ENCODE assay signal across 8 cellular contexts in genomic region chr3:49802719-49803463, GRCh38. TPM values are rescaled to one million over a fixed set of nuclear protein-coding genes. Genes with fewer than 3 reads are reported as not detected.
DNase-seq lines count a peak whose midpoint lies in the region; ATAC-seq and TF ChIP-seq lines count a peak whose summit lies in the region.

TSS of gene INKA1 (plus strand) at chr3:49803261. CDS start at chr3:49803393, 132 bp downstream.

- H3K9me3 ChIP-seq in BLaER1 treated with 17β-estradiol and CSF1 and Interleukin-3, amounts not matched to agents 10 nM and 100 nM (replicated peaks in 1 of 11) = no peaks in the 10 kb centered on the region

- H3K4me3 ChIP-seq in BLaER1 treated with 17β-estradiol and CSF1 and Interleukin-3, amounts not matched to agents 10 nM and 100 nM = peak within 1 kb of the TSS; percentile 78 to 95 (median 88)

- H3K27me3 ChIP-seq in BLaER1 treated with 17β-estradiol and CSF1 and Interleukin-3, amounts not matched to agents 10 nM and 100 nM = peaks cover 6 to 16% (median 11%) of the 10 kb centered on the region in 11 experiments; a peak in 16 of 22 replicates

- H3K27ac ChIP-seq in BLaER1 treated with 17β-estradiol and CSF1 and Interleukin-3, amounts not matched to agents 10 nM and 100 nM = peak within 1 kb of the TSS; percentile 87 to 100 (median 100); a peak in 21 of 22 replicates

- peak within 1 kb of the TSS; percentile 82 to 99 (median 97) for H3K9ac ChIP-seq in BLaER1 treated with 17β-estradiol and CSF1 and Interleukin-3, amounts not matched to agents 10 nM and 100 nM

- peak within 1 kb of the TSS; percentile 83 for H3K4me3 Mint-ChIP-seq in activated CD8-positive, alpha-beta T cell treated with anti-CD3 and anti-CD28 coated beads, Interleukin-2, amount 10 ng/mL, durations not matched to agents 7 days and 5 days

- POLR2A ChIA-PET in activated CD8-positive, alpha-beta T cell treated with anti-CD3 and anti-CD28 coated beads, Interleukin-2, amount 10 ng/mL, durations not matched to agents 7 days and 5 days (lab: Charles Lee) = interaction anchor here (0.6 to 4.2 kb wide), 5 partner anchors 10 to 114 kb away, joined by 3 to 23 read pairs (median 3); partner anchors contain the start of genes IP6K1, MST1, RNF123 and UBA7

- peak within 1 kb of the TSS; percentile 83 for H3K27ac Mint-ChIP-seq in activated CD8-positive, alpha-beta T cell treated with anti-CD3 and anti-CD28 coated beads, Interleukin-2, amount 10 ng/mL, durations not matched to agents 7 days and 5 days

- DNase-seq in NCI-H748 treated with DMSO at 0.1 percent for 48 hours (lab: John Stamatoyannopoulos, UW) (peak; percentile 27), medulla oblongata (ENCODE audit: extremely low spot score) (peak; percentile 92)
- peak; percentile 93 for DNase-seq in activated CD8-positive, alpha-beta T cell treated with anti-CD3 and anti-CD28 coated beads, Interleukin-2, amount 10 ng/mL, durations not matched to agents 7 days and 5 days
- DNase-seq in effector CD4-positive, alpha-beta T cell = peak; percentile 86
- peak; percentile 68 to 91 (median 82) for DNase-seq in stimulated activated CD4-positive, alpha-beta T cell treated with anti-CD3 and anti-CD28 coated beads, TNF-alpha, amount 100 ng/mL, for 48 hours (ENCODE audit: low read depth in 3 of 3)

- peaks cover 44 to 62% (median 53%) of the 10 kb centered on the region in 10 experiments for H3K4me1 ChIP-seq in BLaER1 treated with 17β-estradiol and CSF1 and Interleukin-3, amounts not matched to agents 10 nM and 100 nM

- peak; percentile 27 for TF ChIP-seq POLR2A in GM19099 (IDR thresholded peaks at IDR 0.05; ENCODE audit: extremely low read depth, insufficient read length, low read depth)

- ATAC-seq in HG03432 (IDR thresholded peaks at IDR 0.05; ENCODE audit: unreplicated experiment) = peak; percentile 65
- peak; percentile 87 for ATAC-seq in activated CD8-positive, alpha-beta T cell treated with anti-CD3 and anti-CD28 coated beads, Interleukin-2, amount 10 ng/mL, durations not matched to agents 7 days and 5 days

- peak within 1 kb of the TSS; percentile 98 to 100 (median 100) for H3K4me2 ChIP-seq in BLaER1 treated with 17β-estradiol and CSF1 and Interleukin-3, amounts not matched to agents 10 nM and 100 nM

- peaks cover 46% of the 10 kb centered on the region for H3K4me1 Mint-ChIP-seq in activated CD8-positive, alpha-beta T cell treated with anti-CD3 and anti-CD28 coated beads, Interleukin-2, amount 10 ng/mL, durations not matched to agents 7 days and 5 days (ENCODE audit: low read depth)

- no peaks in the 10 kb centered on the region for H3K9me3 Mint-ChIP-seq in activated CD8-positive, alpha-beta T cell treated with anti-CD3 and anti-CD28 coated beads, Interleukin-2, amount 10 ng/mL, durations not matched to agents 7 days and 5 days (ENCODE audit: insufficient read depth)

- no peaks in the 10 kb centered on the region for H4K20me1 ChIP-seq in BLaER1 treated with 17β-estradiol and CSF1 and Interleukin-3, amounts not matched to agents 10 nM and 100 nM

- H3K27me3 Mint-ChIP-seq in activated CD8-positive, alpha-beta T cell treated with anti-CD3 and anti-CD28 coated beads, Interleukin-2, amount 10 ng/mL, durations not matched to agents 7 days and 5 days (ENCODE audit: low read depth) = peaks cover 16% of the 10 kb centered on the region

- CTCF ChIA-PET in activated CD8-positive, alpha-beta T cell treated with anti-CD3 and anti-CD28 coated beads, Interleukin-2, amount 10 ng/mL, durations not matched to agents 7 days and 5 days (lab: Charles Lee) = interaction anchor here (0.8 to 16.3 kb wide), 23 partner anchors 10 to 393 kb away, joined by 3 to 305 read pairs (median 7); partner anchors contain the start of genes IP6K1, TRAIP and UBA7

- H3K36me3 ChIP-seq in BLaER1 treated with 17β-estradiol and CSF1 and Interleukin-3, amounts not matched to agents 10 nM and 100 nM = peaks cover 0 to 12% (median 8%) of the 10 kb centered on the region in 11 experiments; a peak in 10 of 22 replicates

- peaks cover 14% of the 10 kb centered on the region for H3K36me3 Mint-ChIP-seq in activated CD8-positive, alpha-beta T cell treated with anti-CD3 and anti-CD28 coated beads, Interleukin-2, amount 10 ng/mL, durations not matched to agents 7 days and 5 days (ENCODE audit: low read depth)

RNA-seq across cellular contexts. Expression of gene INKA1, which starts in this region (rescaled TPM):
- total RNA-seq in activated CD8-positive, alpha-beta T cell treated with anti-CD3 and anti-CD28 coated beads, Interleukin-2, amount 10 ng/mL, durations not matched to agents 7 days and 5 days = 1 to 10 TPM; 1.3 to 2.2 TPM

Comparison
In these comparisons a context has a peak if more than half of its experiments do, and no peak if none do; other contexts are left out.
1. Peak in every context shown above with its lines: DNase-seq, ATAC-seq, H3K4me3 ChIP-seq and H3K27ac ChIP-seq.
2. DNase-seq: peak in every context shown above with its lines; median percentile 93 in activated CD8-positive, alpha-beta T cell treated with anti-CD3 and anti-CD28 coated beads, Interleukin-2, amount 10 ng/mL, durations not matched to agents 7 days and 5 days; 92 in medulla oblongata; 86 in effector CD4-positive, alpha-beta T cell; 82 in stimulated activated CD4-positive, alpha-beta T cell treated with anti-CD3 and anti-CD28 coated beads, TNF-alpha, amount 100 ng/mL, for 48 hours; 27 in NCI-H748 treated with DMSO at 0.1 percent for 48 hours.